In genomic region chr10:81450651-81451050, GRCh38 we compare ENCODE assay signal across 5 cellular contexts.
"Had no signal": no experiment of that assay in that cellular context is flagged by ENCODE, and none has a peak within 500 bp of the region (broad histone marks: within the 10 kb centered on the region; RNA-seq: fewer than 3 reads in every experiment).

No MANE protein-coding gene starts in this region.

- H3K4me3 ChIP-seq: GM23338 had no signal

- DNase-seq: H9, HCEC 1CT, KBM-7 had no signal

- ATAC-seq: GM23338, HepG2 had no signal
